11 cellular contexts compared by ENCODE assay signal in the genomic region with DNA sequence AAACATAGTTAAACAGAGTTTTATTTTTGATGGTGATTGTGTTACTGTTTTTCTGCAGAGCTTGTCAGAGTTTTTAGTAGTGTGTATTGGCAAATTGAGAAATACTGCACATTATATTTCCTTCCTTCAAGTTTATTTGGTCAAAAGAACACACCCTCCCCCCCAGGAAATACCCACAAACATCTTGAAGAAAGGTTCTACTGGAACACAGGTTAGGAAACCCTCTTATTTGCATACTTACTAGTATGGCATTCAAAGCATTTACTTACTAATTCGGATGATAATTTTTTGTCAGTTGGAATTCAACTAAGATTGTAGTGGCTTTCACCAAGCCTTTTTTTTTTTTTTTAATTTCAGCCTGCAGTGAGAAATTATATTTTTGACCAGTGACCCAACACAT.
DNase-seq lines count a peak whose midpoint lies in the region; ATAC-seq, FAIRE-seq and TF ChIP-seq lines count a peak whose summit lies in the region.
"Had no signal": no experiment of that assay in that cellular context is flagged by ENCODE, and none has a peak within 500 bp of the region (broad histone marks: within the 10 kb centered on the region; RNA-seq: fewer than 3 reads in every experiment).

No MANE protein-coding gene starts in this region.

- no peak for FAIRE-seq in H54 (lab: Jason Lieb, UNC)

- TF ChIP-seq CTCF in GM20000 (IDR thresholded peaks at IDR 0.05; ENCODE audit: extremely low read depth, missing control alignments) (no peak), NB4 (IDR thresholded peaks at IDR 0.05; ENCODE audit: low read depth, low read length) (no peak), epithelial cell of esophagus (IDR thresholded peaks at IDR 0.05; ENCODE audit: insufficient read depth, low read depth, low read length, missing control alignments) (no peak)

- ATAC-seq in HG02981 (IDR thresholded peaks at IDR 0.05; ENCODE audit: unreplicated experiment) = no peak
- no peak for ATAC-seq in HG02798 (IDR thresholded peaks at IDR 0.05; ENCODE audit: poor library complexity, unreplicated experiment)

- no peak for TF ChIP-seq POLR2A in NB4 (IDR thresholded peaks at IDR 0.05; ENCODE audit: extremely low read depth, insufficient read length)
- TF ChIP-seq POLR2A in H54 (IDR thresholded peaks at IDR 0.05; ENCODE audit: low read depth, low read length) = no peak

- DNase-seq in AG20443 (ENCODE audit: low spot score) (peak; percentile 19), GM20000 (ENCODE audit: low spot score) (peak; percentile 31), NB4 (ENCODE audit: low read depth) (peak; percentile 64), epithelial cell of esophagus (ENCODE audit: low read depth) (peak; percentile 58), NCI-H2081 treated with DMSO at 0.1 percent for 48 hours (lab: John Stamatoyannopoulos, UW) (no peak), H54 (ENCODE audit: insufficient read length, low spot score) (no peak)
- DNase-seq: COR-L47; NCI-H1092 treated with DMSO at 0.1 percent for 48 hours; stimulated activated CD4-positive, alpha-beta T cell treated with anti-CD3 and anti-CD28 coated beads, Interleukin-4, amount 100 ng/mL, for 1 hour had no signal

- H3K4me3 ChIP-seq in NB4 (ENCODE audit: low read depth, low read length) (no peak overlapping the region), epithelial cell of esophagus (ENCODE audit: low read length) (no peak overlapping the region)

Comparison
In these comparisons a context has a peak if more than half of its experiments do, and no peak if none do; other contexts are left out.
1. DNase-seq: peak in AG20443 (single experiment), GM20000 (single experiment), NB4 (single experiment) and epithelial cell of esophagus (single experiment); none in NCI-H2081 treated with DMSO at 0.1 percent for 48 hours (single experiment) and H54 (single experiment).